Comparison of ENCODE assay signal across 23 cellular contexts in the genomic region with DNA sequence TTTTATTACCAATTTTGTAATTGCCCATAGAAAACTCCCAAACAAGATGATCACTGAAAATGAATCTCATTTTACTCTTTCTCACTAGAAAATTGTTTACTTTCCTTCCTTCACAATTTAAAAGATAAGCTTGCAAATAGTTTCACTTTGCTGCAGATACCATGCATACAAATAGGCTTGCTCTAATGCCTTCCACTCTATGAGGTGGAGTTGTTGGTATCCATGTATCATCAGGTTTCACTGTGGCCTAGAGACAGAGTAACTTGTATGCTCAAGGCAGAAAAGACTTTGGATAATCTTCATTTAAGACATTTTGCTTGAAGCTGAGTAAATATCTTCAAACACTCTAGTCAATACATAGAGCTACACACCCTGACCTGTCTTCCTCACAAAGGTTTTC.
"Had no signal": no experiment of that assay in that cellular context is flagged by ENCODE, and none has a peak within 500 bp of the region (broad histone marks: within the 10 kb centered on the region; RNA-seq: fewer than 3 reads in every experiment).

No MANE protein-coding gene starts in this region.

- H3K4me1 ChIP-seq: body of pancreas, prostate gland, suprapubic skin, transverse colon, vagina had no signal

- H3K36me3 ChIP-seq: prostate gland had no signal

- H3K4me1 Mint-ChIP-seq: activated naive CD4-positive, alpha-beta T cell treated with anti-CD3 and anti-CD28 coated beads, Interleukin-2, amount 50 U/mL, for 24 hours; neural crest cell had no signal

- H3K9me3 Mint-ChIP-seq: activated naive CD4-positive, alpha-beta T cell treated with anti-CD3 and anti-CD28 coated beads, Interleukin-2, amount 50 U/mL, for 24 hours; neural crest cell had no signal

- H3K4me3 ChIP-seq: adrenal gland, body of pancreas, dorsolateral prefrontal cortex, lung, prostate gland, suprapubic skin, transverse colon, vagina had no signal

- H3K4me3 Mint-ChIP-seq: activated naive CD4-positive, alpha-beta T cell treated with anti-CD3 and anti-CD28 coated beads, Interleukin-2, amount 50 U/mL, for 24 hours; neural crest cell had no signal

- H3K9me3 ChIP-seq: adrenal gland, body of pancreas, prostate gland, suprapubic skin, transverse colon, vagina had no signal

- H3K27ac Mint-ChIP-seq: activated naive CD4-positive, alpha-beta T cell treated with anti-CD3 and anti-CD28 coated beads, Interleukin-2, amount 50 U/mL, for 24 hours had no signal

- ATAC-seq: body of pancreas; left lobe of liver; right cardiac atrium; stimulated activated naive CD8-positive, alpha-beta T cell treated with anti-CD3 and anti-CD28 coated beads, Interleukin-15, Interleukin-2, amounts not matched to agents 100 U/mL and 50 U/mL, for 24 hours had no signal

- H3K27me3 Mint-ChIP-seq: activated naive CD4-positive, alpha-beta T cell treated with anti-CD3 and anti-CD28 coated beads, Interleukin-2, amount 50 U/mL, for 24 hours had no signal

- H3K27me3 ChIP-seq: adrenal gland, body of pancreas, dorsolateral prefrontal cortex, suprapubic skin, transverse colon, vagina had no signal

- DNase-seq: activated CD4-positive, alpha-beta T cell treated with anti-CD3 and anti-CD28 coated beads, Interleukin-2, amount 50 U/mL, for 4 hours; activated gamma-delta T cell; adrenal gland; body of pancreas; dorsolateral prefrontal cortex; foreskin melanocyte; glutamatergic neuron; hippocampal formation; right cardiac atrium; stimulated activated CD4-positive, alpha-beta T cell treated with anti-CD3 and anti-CD28 coated beads, Interleukin-2, amount 100 ng/mL, for 24 hours; stimulated activated naive CD8-positive, alpha-beta T cell treated with anti-CD3 and anti-CD28 coated beads, Interleukin-15, Interleukin-2, amounts not matched to agents 100 U/mL and 50 U/mL, for 24 hours; T-helper 9 cell; transverse colon had no signal

- H3K27ac ChIP-seq: adrenal gland, body of pancreas, dorsolateral prefrontal cortex, epithelial cell of prostate, prostate gland, suprapubic skin, transverse colon, vagina, VCaP had no signal

- FAIRE-seq: keratinocyte had no signal
